8 cellular contexts compared by ENCODE assay signal in the genomic region with DNA sequence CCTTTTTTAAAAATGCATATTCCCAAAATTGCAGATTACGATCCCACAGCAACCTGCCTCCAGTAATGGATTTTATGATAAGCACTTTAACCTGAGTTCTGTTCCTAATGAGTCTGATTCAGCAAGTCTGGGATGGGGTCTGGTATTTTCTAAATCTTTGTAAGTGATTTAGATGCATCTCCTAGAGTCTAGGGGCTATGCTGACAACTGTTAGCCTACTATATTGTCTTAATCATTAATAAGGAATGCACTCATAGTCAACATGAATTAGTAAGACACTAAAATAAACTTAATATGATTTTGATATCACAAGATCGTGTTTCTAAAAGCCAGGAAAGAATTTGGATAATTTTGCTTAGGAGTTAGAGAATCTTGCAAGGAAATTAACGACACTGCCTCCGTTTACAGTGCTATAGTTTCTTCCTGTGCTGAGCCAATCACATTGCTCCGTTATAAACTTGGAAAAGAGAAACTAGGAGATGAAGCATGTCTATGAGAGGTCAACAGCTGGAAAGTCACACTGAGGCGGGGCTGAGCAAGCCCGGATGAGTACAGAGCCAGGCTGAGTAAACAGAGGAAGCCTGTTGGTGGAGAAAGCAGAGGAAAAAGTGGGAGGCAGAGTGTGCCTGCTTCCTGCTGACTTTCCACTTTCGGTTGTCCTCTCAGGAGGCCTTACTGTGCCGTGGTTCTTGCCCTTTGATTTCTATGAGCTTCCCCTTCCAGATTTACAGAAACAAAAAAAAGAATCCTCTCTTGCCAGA. TPM values are rescaled to one million over a fixed set of nuclear protein-coding genes. Genes with fewer than 3 reads are reported as not detected.
DNase-seq lines count a peak whose midpoint lies in the region; ATAC-seq, FAIRE-seq and TF ChIP-seq lines count a peak whose summit lies in the region.

No MANE protein-coding gene starts in this region.

- H3K4me1 ChIP-seq in subcutaneous abdominal adipose tissue (ENCODE audit: control insufficient read depth in 5 of 5, insufficient read depth in 5 of 5, low read length in 5 of 5), result peaks cover 9 to 93% (median 88%) of the 10 kb centered on the region in 5 donors

- peak overlapping the region; percentile 95 for H3K27ac ChIP-seq in subcutaneous abdominal adipose tissue (ENCODE audit: low read depth, low read length)

- peak; percentile 72 for DNase-seq in Caki2 (ENCODE audit: low read depth)
- DNase-seq in NCI-H2196 treated with DMSO at 0.1 percent for 48 hours (lab: John Stamatoyannopoulos, UW; ENCODE audit: unreplicated experiment), result peak; percentile 17
- DNase-seq in bronchial epithelial cell (ENCODE audit: low read depth), result peak; percentile 91
- DNase-seq in left lobe of liver (ENCODE audit: low spot score), result peak; percentile 87
- no peak for DNase-seq in stimulated activated CD8-positive, alpha-beta memory T cell treated with anti-CD3 and anti-CD28 coated beads, Interleukin-4, amount 100 ng/mL, for 48 hours

- H3K4me3 ChIP-seq in bronchial epithelial cell (ENCODE audit: low read depth, low read length) (peak overlapping the region; percentile 5), subcutaneous abdominal adipose tissue (ENCODE audit: low read depth in 1 of 5, low read length in 5 of 5) (peak overlapping the region; percentile 36 to 59 (median 43))

- ATAC-seq in left lobe of liver (peak; percentile 84), HG02981 (IDR thresholded peaks at IDR 0.05; ENCODE audit: unreplicated experiment) (no peak), GM18858 (IDR thresholded peaks at IDR 0.05; ENCODE audit: unreplicated experiment) (no peak)

- H3K9ac ChIP-seq in subcutaneous abdominal adipose tissue (ENCODE audit: low read length in 5 of 5), result peak overlapping the region; percentile 57 to 81 (median 79)

- H3K9me3 ChIP-seq in subcutaneous abdominal adipose tissue (ENCODE audit: control insufficient read depth in 5 of 5, low read length in 5 of 5), result no peaks in the 10 kb centered on the region

- no peak for TF ChIP-seq CTCF in bronchial epithelial cell (IDR thresholded peaks at IDR 0.05; ENCODE audit: insufficient read depth, low read length, severe bottlenecking)

- H3K27me3 ChIP-seq in bronchial epithelial cell (ENCODE audit: control insufficient read depth, insufficient read depth, low read length) (no peaks in the 10 kb centered on the region), subcutaneous abdominal adipose tissue (ENCODE audit: control insufficient read depth in 5 of 5, insufficient read depth in 4 of 5, low read length in 5 of 5) (no peaks in the 10 kb centered on the region)

- in situ Hi-C loops in Caki2 (cut with HindIII; ENCODE audit: low pct_unique_long_range_greater_than_20kb, low sequenced_read_pairs), result no loop called here

- peaks cover 2% of the 10 kb centered on the region for H3K36me3 ChIP-seq in bronchial epithelial cell (ENCODE audit: control insufficient read depth, insufficient read depth, low read length)
- peaks cover 0 to 3% (median 0%) of the 10 kb centered on the region in 5 donors for H3K36me3 ChIP-seq in subcutaneous abdominal adipose tissue (ENCODE audit: control insufficient read depth in 5 of 5, insufficient read depth in 5 of 5, low read length in 5 of 5)

- FAIRE-seq in bronchial epithelial cell (lab: Jason Lieb, UNC), result no peak

RNA-seq across cellular contexts. Expression of a gene that starts 5.4 kb away (rescaled TPM):
- 89.9 and 94.3 TPM in 2 replicates for total RNA-seq in Caki2 (2014; rRNA removed; shearing (Covaris generic); ENCODE audit: low replicate concordance)
- total RNA-seq in bronchial epithelial cell (173 and 199 TPM in 2 replicates), left lobe of liver (104 TPM)

RNA-seq across cellular contexts. Expression of a gene that starts 43.3 kb away (rescaled TPM):
- 2.0 TPM in 1 of 2 replicates, not detected in the other for total RNA-seq in Caki2 (2014; rRNA removed; shearing (Covaris generic); ENCODE audit: low replicate concordance)
- total RNA-seq in bronchial epithelial cell (0.26 and 0.38 TPM in 2 replicates), left lobe of liver (3.3 TPM)

RNA-seq across cellular contexts. Expression of a gene that starts 60.0 kb away (rescaled TPM):
- 38.6 and 51.8 TPM in 2 replicates for total RNA-seq in Caki2 (2014; rRNA removed; shearing (Covaris generic); ENCODE audit: low replicate concordance)
- total RNA-seq in bronchial epithelial cell (33.9 and 62.4 TPM in 2 replicates), left lobe of liver (11.8 TPM)
